Comparison of ENCODE assay signal across 8 cellular contexts in the genomic region with DNA sequence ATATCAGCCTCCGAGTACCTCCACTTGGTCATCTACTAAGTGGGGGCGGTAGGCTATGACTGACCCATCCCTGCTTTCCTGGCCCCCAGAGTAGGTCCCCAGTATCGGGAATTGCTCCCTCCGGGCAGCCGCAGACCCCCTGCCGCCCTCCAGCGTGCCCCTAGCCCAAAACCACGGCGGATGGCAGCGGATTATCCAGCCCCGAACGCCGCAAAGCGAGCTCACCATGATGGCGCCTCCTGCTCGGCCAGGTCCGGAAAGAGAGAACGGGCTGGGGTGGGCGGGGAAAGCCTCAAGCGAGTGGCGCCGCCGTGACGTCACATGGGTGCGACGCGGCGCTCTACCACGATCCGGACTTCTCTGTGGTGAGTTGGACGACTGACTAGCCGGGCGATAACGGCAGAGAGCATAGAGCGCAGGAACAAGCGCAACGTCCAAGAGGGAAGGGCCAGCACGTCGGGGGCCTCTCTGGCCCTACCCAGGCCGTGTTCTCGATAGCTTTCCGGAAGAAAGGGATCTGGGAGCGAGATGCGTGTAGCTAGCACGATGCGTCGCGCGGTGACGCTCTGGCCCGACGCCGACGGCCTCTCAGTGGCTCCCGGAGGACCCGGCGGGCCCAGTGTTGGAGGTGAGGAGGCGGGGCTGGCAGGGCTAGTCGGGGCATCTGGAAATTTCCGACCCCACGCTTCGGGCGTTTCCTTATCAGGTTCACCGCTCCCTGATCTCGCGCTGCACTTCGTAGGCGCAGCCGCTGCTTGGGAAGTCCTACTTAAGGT. TPM values are rescaled to one million over a fixed set of nuclear protein-coding genes. Genes with fewer than 3 reads are reported as not detected.
DNase-seq lines count a peak whose midpoint lies in the region; ATAC-seq, FAIRE-seq and TF ChIP-seq lines count a peak whose summit lies in the region.

TSS of gene RPL18 (minus strand) at position 263 of the 776 bp plus-strand sequence. CDS start at position 228, 35 bp downstream.
A gene with protein sequence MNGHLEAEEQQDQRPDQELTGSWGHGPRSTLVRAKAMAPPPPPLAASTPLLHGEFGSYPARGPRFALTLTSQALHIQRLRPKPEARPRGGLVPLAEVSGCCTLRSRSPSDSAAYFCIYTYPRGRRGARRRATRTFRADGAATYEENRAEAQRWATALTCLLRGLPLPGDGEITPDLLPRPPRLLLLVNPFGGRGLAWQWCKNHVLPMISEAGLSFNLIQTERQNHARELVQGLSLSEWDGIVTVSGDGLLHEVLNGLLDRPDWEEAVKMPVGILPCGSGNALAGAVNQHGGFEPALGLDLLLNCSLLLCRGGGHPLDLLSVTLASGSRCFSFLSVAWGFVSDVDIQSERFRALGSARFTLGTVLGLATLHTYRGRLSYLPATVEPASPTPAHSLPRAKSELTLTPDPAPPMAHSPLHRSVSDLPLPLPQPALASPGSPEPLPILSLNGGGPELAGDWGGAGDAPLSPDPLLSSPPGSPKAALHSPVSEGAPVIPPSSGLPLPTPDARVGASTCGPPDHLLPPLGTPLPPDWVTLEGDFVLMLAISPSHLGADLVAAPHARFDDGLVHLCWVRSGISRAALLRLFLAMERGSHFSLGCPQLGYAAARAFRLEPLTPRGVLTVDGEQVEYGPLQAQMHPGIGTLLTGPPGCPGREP (plus strand): TSS at position 591 of the 776 bp plus-strand sequence. CDS start 1,009 bp downstream, outside the sequence.

- no peak for TF ChIP-seq CTCF in Loucy (conservative IDR thresholded peaks at IDR 0.05; ENCODE audit: low read length)

- peak within 1 kb of the TSS; percentile 100 for H3K9ac ChIP-seq in Loucy (ENCODE audit: low read depth, low read length, poor library complexity, severe bottlenecking)

- H3K4me3 ChIP-seq in Loucy (ENCODE audit: low read length, poor library complexity, severe bottlenecking) = peak within 1 kb of the TSS; percentile 100

- peaks cover 8% of the 10 kb centered on the region for H3K27me3 ChIP-seq in Loucy (ENCODE audit: insufficient read depth, low read length, poor library complexity, severe bottlenecking)

- TF ChIP-seq POLR2A in H54 (IDR thresholded peaks at IDR 0.05; ENCODE audit: low read depth, low read length) (peak; percentile 78), Raji (IDR thresholded peaks at IDR 0.05; ENCODE audit: insufficient read depth, low read depth, low read length) (peak; percentile 83)

- H4K20me1 ChIP-seq in Loucy (ENCODE audit: insufficient read depth, low read length, poor library complexity, severe bottlenecking) = peaks cover 44% of the 10 kb centered on the region

- peaks cover 36% of the 10 kb centered on the region for H3K4me1 ChIP-seq in Loucy (ENCODE audit: insufficient read depth, low read length, poor library complexity, severe bottlenecking)

- peak within 1 kb of the TSS; percentile 96 for H3K4me3 Mint-ChIP-seq in natural killer cell treated with Interleukin-12 subunit alpha and Interleukin-12 subunit beta and Interleukin-15 and Interleukin-18, amount 100 ng/mL, for 72 hours

- ATAC-seq in natural killer cell treated with Interleukin-12 subunit alpha and Interleukin-12 subunit beta and Interleukin-15 and Interleukin-18, amount 100 ng/mL, for 72 hours = peak; percentile 91 to 94
- peak; percentile 86 for ATAC-seq in stimulated activated naive CD8-positive, alpha-beta T cell treated with anti-CD3 and anti-CD28 coated beads, Interleukin-15, Interleukin-2, amounts not matched to agents 100 U/mL and 50 U/mL, for 24 hours

- peaks cover 19% of the 10 kb centered on the region for H3K36me3 Mint-ChIP-seq in natural killer cell treated with Interleukin-12 subunit alpha and Interleukin-12 subunit beta and Interleukin-15 and Interleukin-18, amount 100 ng/mL, for 72 hours

- peaks cover 3% of the 10 kb centered on the region for H3K9me3 Mint-ChIP-seq in natural killer cell treated with Interleukin-12 subunit alpha and Interleukin-12 subunit beta and Interleukin-15 and Interleukin-18, amount 100 ng/mL, for 72 hours

- H3K9me3 ChIP-seq in Loucy (ENCODE audit: insufficient read depth, low read depth, low read length) = no peaks in the 10 kb centered on the region

- H3K27me3 Mint-ChIP-seq in natural killer cell treated with Interleukin-12 subunit alpha and Interleukin-12 subunit beta and Interleukin-15 and Interleukin-18, amount 100 ng/mL, for 72 hours = no peaks in the 10 kb centered on the region

- peaks cover 36% of the 10 kb centered on the region; the same call in 1 of the 2 replicates for H3K36me3 ChIP-seq in Loucy (ENCODE audit: insufficient read depth, low read length)

- H3K79me2 ChIP-seq in Loucy (ENCODE audit: insufficient read depth, low read length) = peaks cover 62% of the 10 kb centered on the region

- H3K9me2 ChIP-seq in Loucy (replicated peaks; ENCODE audit: low read depth, low read length) = no peaks in the 10 kb centered on the region

- FAIRE-seq in H54 (lab: Jason Lieb, UNC) = peak; percentile 79

- peaks cover 47 to 50% of the 10 kb centered on the region in 2 donors for H3K4me1 Mint-ChIP-seq in natural killer cell treated with Interleukin-12 subunit alpha and Interleukin-12 subunit beta and Interleukin-15 and Interleukin-18, amount 100 ng/mL, for 72 hours (ENCODE audit: low read depth in 2 of 2)

- peak within 1 kb of the TSS; percentile 61 for H2AFZ ChIP-seq in Loucy (ENCODE audit: low read length)

- no peaks in the 10 kb centered on the region for H3F3A ChIP-seq in Loucy (ENCODE audit: low read depth)

- peak within 1 kb of the TSS; percentile 98 for H3K4me2 ChIP-seq in Loucy (ENCODE audit: low read depth, low read length, poor library complexity, severe bottlenecking)

- peak within 1 kb of the TSS; percentile 97 to 99 for H3K27ac Mint-ChIP-seq in natural killer cell treated with Interleukin-12 subunit alpha and Interleukin-12 subunit beta and Interleukin-15 and Interleukin-18, amount 100 ng/mL, for 72 hours

- DNase-seq in EL (peak; percentile 100), H54 (ENCODE audit: insufficient read length, low spot score) (peak; percentile 77), fibroblast of peridontal ligament (ENCODE audit: extremely low read depth) (peak; percentile 100)
- DNase-seq in activated T-helper 9 cell treated with anti-CD3 and anti-CD28 coated beads, Interleukin-2, amount 50 U/mL, for 16 hours (ENCODE audit: low read depth) = peak; percentile 93
- DNase-seq in natural killer cell treated with Interleukin-12 subunit alpha and Interleukin-12 subunit beta and Interleukin-15 and Interleukin-18, amount 100 ng/mL, for 72 hours (ENCODE audit: low spot score) = peak; percentile 98
- peak; percentile 94 for DNase-seq in stimulated activated naive CD8-positive, alpha-beta T cell treated with anti-CD3 and anti-CD28 coated beads, Interleukin-15, Interleukin-2, amounts not matched to agents 100 U/mL and 50 U/mL, for 24 hours

RNA-seq across cellular contexts. Expression of gene RPL18, which starts in this region (rescaled TPM):
- 1,000 to 10,000 TPM; 1,029 to 1,552 TPM for total RNA-seq in natural killer cell treated with Interleukin-12 subunit alpha and Interleukin-12 subunit beta and Interleukin-15 and Interleukin-18, amount 100 ng/mL, for 72 hours

RNA-seq across cellular contexts. Expression of the second gene that starts in this region (rescaled TPM):
- 10 to 100 TPM; 37.9 to 71.4 TPM for total RNA-seq in natural killer cell treated with Interleukin-12 subunit alpha and Interleukin-12 subunit beta and Interleukin-15 and Interleukin-18, amount 100 ng/mL, for 72 hours

Comparison
In these comparisons a context has a peak if more than half of its experiments do, and no peak if none do; other contexts are left out.
1. Peak in every context shown above with its lines: DNase-seq, ATAC-seq and H3K4me3 ChIP-seq.